ENCODE assay signal across 2 cellular contexts in genomic region chr6:24643925-24644324, GRCh38.
TF ChIP-seq lines count a peak whose summit lies in the region.

No MANE protein-coding gene starts in this region.

TF ChIP-seq in A549, 52 proteins besides CTCF, POLR2A, EP300 and RAD21:
- no peak for TF ChIP-seq ZNF302 (CRISPR knock-in tag; IDR thresholded peaks at IDR 0.05)
- no peak for TF ChIP-seq CEBPB (IDR thresholded peaks at IDR 0.05)
- TF ChIP-seq POLR2AphosphoS2 (conservative IDR thresholded peaks at IDR 0.05; ENCODE audit: low read length) = no peak
- TF ChIP-seq FOSB (CRISPR knock-in tag; IDR thresholded peaks at IDR 0.05) = no peak
- TF ChIP-seq, protein P1, sequence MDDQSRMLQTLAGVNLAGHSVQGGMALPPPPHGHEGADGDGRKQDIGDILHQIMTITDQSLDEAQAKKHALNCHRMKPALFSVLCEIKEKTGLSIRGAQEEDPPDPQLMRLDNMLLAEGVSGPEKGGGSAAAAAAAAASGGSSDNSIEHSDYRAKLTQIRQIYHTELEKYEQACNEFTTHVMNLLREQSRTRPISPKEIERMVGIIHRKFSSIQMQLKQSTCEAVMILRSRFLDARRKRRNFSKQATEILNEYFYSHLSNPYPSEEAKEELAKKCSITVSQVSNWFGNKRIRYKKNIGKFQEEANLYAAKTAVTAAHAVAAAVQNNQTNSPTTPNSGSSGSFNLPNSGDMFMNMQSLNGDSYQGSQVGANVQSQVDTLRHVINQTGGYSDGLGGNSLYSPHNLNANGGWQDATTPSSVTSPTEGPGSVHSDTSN (IDR thresholded peaks at IDR 0.05) = no peak
- no peak for TF ChIP-seq HEYL (CRISPR knock-in tag; IDR thresholded peaks at IDR 0.05)
- TF ChIP-seq KDM5A (IDR thresholded peaks at IDR 0.05) = no peak
- no peak for TF ChIP-seq SMC3 (IDR thresholded peaks at IDR 0.05)
- TF ChIP-seq SREBF2 (IDR thresholded peaks at IDR 0.05) = no peak
- no peak for TF ChIP-seq MYC (IDR thresholded peaks at IDR 0.05; ENCODE audit: borderline replicate concordance, low read length)
- TF ChIP-seq ATOH8 (CRISPR knock-in tag; IDR thresholded peaks at IDR 0.05; ENCODE audit: low read depth) = no peak

TF ChIP-seq in HCT116, 20 proteins besides CTCF, POLR2A, EP300 and RAD21:
- no peak for TF ChIP-seq SIN3A (IDR thresholded peaks at IDR 0.05; ENCODE audit: low read depth)
- TF ChIP-seq EZH2phosphoT487 (IDR thresholded peaks at IDR 0.05; ENCODE audit: borderline replicate concordance) = no peak
- TF ChIP-seq SRF (IDR thresholded peaks at IDR 0.05; ENCODE audit: low read depth) = no peak
- no peak for TF ChIP-seq EZH2 (IDR thresholded peaks at IDR 0.05)
- TF ChIP-seq FOSL1 (IDR thresholded peaks at IDR 0.05; ENCODE audit: low read depth) = no peak
- TF ChIP-seq TCF7L2 (IDR thresholded peaks at IDR 0.05; ENCODE audit: borderline replicate concordance, extremely low read depth, insufficient read depth, insufficient read length) = no peak
- TF ChIP-seq ZFX (IDR thresholded peaks at IDR 0.05) = no peak
- no peak for TF ChIP-seq ZNF274 (IDR thresholded peaks at IDR 0.05; ENCODE audit: low read depth, low read length)
- TF ChIP-seq CEBPB (IDR thresholded peaks at IDR 0.05; ENCODE audit: low read depth) = no peak
- no peak for TF ChIP-seq YY1 (IDR thresholded peaks at IDR 0.05; ENCODE audit: extremely low read depth, insufficient replicate concordance, low read depth, low read length)
- no peak for TF ChIP-seq EGR1 (IDR thresholded peaks at IDR 0.05; ENCODE audit: low read depth)
- TF ChIP-seq JUND (IDR thresholded peaks at IDR 0.05) = no peak
TF ChIP-seq in HCT116: peak in this region for 0.
